ENCODE assay signal across 19 cellular contexts in genomic region chr16:87697256-87697655, GRCh38.
DNase-seq lines count a peak whose midpoint lies in the region; ATAC-seq, FAIRE-seq and TF ChIP-seq lines count a peak whose summit lies in the region.
"Had no signal": no experiment of that assay in that cellular context is flagged by ENCODE, and none has a peak within 500 bp of the region (broad histone marks: within the 10 kb centered on the region; RNA-seq: fewer than 3 reads in every experiment).

No MANE protein-coding gene starts in this region.

- H3K9me3 ChIP-seq in HepG2 (ENCODE audit: low read length) (no peaks in the 10 kb centered on the region), right lobe of liver (no peaks in the 10 kb centered on the region), SU-DHL-6 (ENCODE audit: insufficient read depth, low read length) (no peaks in the 10 kb centered on the region), kidney (ENCODE audit: control insufficient read depth in 1 of 2, low read length in 2 of 2) (no peaks in the 10 kb centered on the region)
- H3K9me3 ChIP-seq: SJCRH30 had no signal

- no peaks in the 10 kb centered on the region for H3K79me2 ChIP-seq in HepG2 (ENCODE audit: insufficient read depth, low read length)
- H3K79me2 ChIP-seq in SU-DHL-6 (ENCODE audit: insufficient read depth, low read length): no peaks in the 10 kb centered on the region

- WGBS in HepG2 (ENCODE audit: low lambda C conversion rate): 98% methylated on average over 21 of the region's 21 CpGs
- no CpG with 5 or more reads among the region's 21 CpGs for WGBS in right lobe of liver (ENCODE audit: insufficient coverage, low coverage, low lambda C conversion rate, missing lambda C conversion rate)

- TF ChIP-seq EP300 in HepG2 (IDR thresholded peaks at IDR 0.05; ENCODE audit: low read depth in 2 of 2, low read length in 2 of 2) (no peak), HepG2 (CRISPR knock-in tag; IDR thresholded peaks at IDR 0.05; ENCODE audit: borderline replicate concordance) (no peak)

- ATAC-seq in HepG2: no peak
- no peak for ATAC-seq in right lobe of liver
- ATAC-seq in HG02852 (IDR thresholded peaks at IDR 0.05; ENCODE audit: unreplicated experiment): no peak

- no peak for FAIRE-seq in HepG2 (lab: Jason Lieb, UNC)
- no peak for FAIRE-seq in kidney (lab: Jason Lieb, UNC)
- FAIRE-seq: D721Med, HTR-8/SVneo had no signal

- H4K20me1 ChIP-seq in HepG2 (ENCODE audit: insufficient read depth, low read length) (no peaks in the 10 kb centered on the region; the same call in 1 of the 2 replicates), SU-DHL-6 (ENCODE audit: low read depth, low read length) (no peaks in the 10 kb centered on the region)

- no peak overlapping the region for H3K4me2 ChIP-seq in HepG2 (ENCODE audit: low read depth, low read length)
- H3K4me2 ChIP-seq in SU-DHL-6 (ENCODE audit: low read depth, low read length, poor library complexity, severe bottlenecking): no peak overlapping the region
- H3K4me2 ChIP-seq: PC-9 had no signal

- in situ Hi-C loops in HepG2 (cut with HindIII; ENCODE audit: extremely low pct_ligation_motif_present, low pct_unique_long_range_greater_than_20kb): no loop called here

- POLR2A ChIA-PET in HepG2 (lab: Yijun Ruan, JAX): no interaction called here

- TF ChIP-seq RAD21 in HepG2 (CRISPR knock-in tag; IDR thresholded peaks at IDR 0.05): no peak

- H3K9ac ChIP-seq in HepG2 (ENCODE audit: insufficient read depth, low read depth, low read length): no peak overlapping the region
- H3K9ac ChIP-seq in SU-DHL-6 (ENCODE audit: low read length): no peak overlapping the region
- no peak overlapping the region for H3K9ac ChIP-seq in kidney (ENCODE audit: low read length in 2 of 2)

- H3K4me3 ChIP-seq in HepG2 (replicated peaks in 1 of 3; ENCODE audit: insufficient read depth in 1 of 3, low read depth in 2 of 3, low read length in 3 of 3): no peak overlapping the region
- H3K4me3 ChIP-seq in right lobe of liver: no peak overlapping the region
- H3K4me3 ChIP-seq in SU-DHL-6 (ENCODE audit: insufficient read depth, low read length, poor library complexity, severe bottlenecking): no peak overlapping the region
- no peak overlapping the region for H3K4me3 ChIP-seq in kidney (ENCODE audit: low read length in 2 of 2)
- H3K4me3 ChIP-seq: PC-9, SJCRH30 had no signal

- DNase-seq in HepG2 (ENCODE audit: low spot score) (no peak), right lobe of liver (no peak), kidney (peak; percentile 73)
- DNase-seq in NK-92 treated with Interleukin-12 subunit alpha and Interleukin-12 subunit beta, amount 100 ng/mL, for 24 hours (lab: John Stamatoyannopoulos, UW): no peak
- DNase-seq in stimulated activated CD4-positive, alpha-beta T cell treated with anti-CD3 and anti-CD28 coated beads, Interleukin-4, amount 100 ng/mL, for 1 hour: no peak
- DNase-seq: CD8-positive, alpha-beta memory T cell; DMS79; H7; NCI-H1417; NCI-H1930; NCI-H2171; NCI-H446 treated with DMSO at 0.1 percent for 48 hours; PC-9; SJCRH30 had no signal

- H3K27me3 ChIP-seq in HepG2 (ENCODE audit: control insufficient read depth in 1 of 2, insufficient read depth in 2 of 2, low read length in 2 of 2) (peaks cover 0 to 3% of the 10 kb centered on the region in 2 experiments; a peak in 2 of 5 replicates), right lobe of liver (no peaks in the 10 kb centered on the region), SU-DHL-6 (ENCODE audit: low read length) (no peaks in the 10 kb centered on the region)
- H3K27me3 ChIP-seq: SJCRH30 had no signal

- H3K9me2 ChIP-seq in SU-DHL-6 (replicated peaks; ENCODE audit: insufficient read depth, low read length): no peaks in the 10 kb centered on the region

- TF ChIP-seq POLR2A in HepG2 (IDR thresholded peaks at IDR 0.05; ENCODE audit: insufficient read depth in 1 of 2, low read depth in 2 of 2, low read length in 2 of 2) (no peak), right lobe of liver (IDR thresholded peaks at IDR 0.05) (no peak)

- H3K36me3 ChIP-seq in HepG2 (replicated peaks in 1 of 2; ENCODE audit: control insufficient read depth in 1 of 2, insufficient read depth in 2 of 2, low read length in 2 of 2) (peaks cover 32% of the 10 kb centered on the region in 2 experiments), right lobe of liver (no peaks in the 10 kb centered on the region), SU-DHL-6 (ENCODE audit: low read length) (0 out of 2 replicates have a peak, but pooled peaks cover 4% of the 10 kb centered on the region), kidney (ENCODE audit: control insufficient read depth in 1 of 2, insufficient read depth in 2 of 2, low read length in 2 of 2) (peaks cover 0 to 4% of the 10 kb centered on the region in 2 donors)
- H3K36me3 ChIP-seq: SJCRH30 had no signal

- no peaks in the 10 kb centered on the region for H3K4me1 ChIP-seq in HepG2 (ENCODE audit: insufficient read depth, low read length)
- no peaks in the 10 kb centered on the region for H3K4me1 ChIP-seq in right lobe of liver
- peaks cover 0 to 2% of the 10 kb centered on the region in 2 donors for H3K4me1 ChIP-seq in kidney (ENCODE audit: control insufficient read depth in 1 of 2, insufficient read depth in 1 of 2, low read depth in 1 of 2, low read length in 2 of 2)

- H2AFZ ChIP-seq in HepG2 (ENCODE audit: low read length) (no peak overlapping the region), SU-DHL-6 (ENCODE audit: low read depth, low read length, severe bottlenecking) (no peak overlapping the region)
- H2AFZ ChIP-seq: PC-9 had no signal

- H3K27ac ChIP-seq in HepG2 (ENCODE audit: extremely low read length, insufficient read depth, low read length) (no peak overlapping the region), right lobe of liver (no peak overlapping the region), SU-DHL-6 (ENCODE audit: low read depth, low read length) (peak overlapping the region; percentile 99), kidney (ENCODE audit: low read depth in 2 of 2, low read length in 2 of 2) (no peak overlapping the region)
- H3K27ac ChIP-seq: HL-60, PC-9, SJCRH30 had no signal

- BruUV-seq in HepG2 (replicated peaks; lab: Mats Ljungman, UMichigan): no TSS peak

- CTCF ChIA-PET in HepG2 (lab: Yijun Ruan, JAX; ENCODE audit: low intra/inter-chr PET ratio, low total read pairs): no interaction called here

- TF ChIP-seq CTCF in HepG2 (CRISPR knock-in tag; IDR thresholded peaks at IDR 0.05) (no peak), right lobe of liver (IDR thresholded peaks at IDR 0.05) (no peak), SU-DHL-6 (IDR thresholded peaks at IDR 0.05; ENCODE audit: insufficient read depth, low read length, poor library complexity, severe bottlenecking) (no peak), kidney (IDR thresholded peaks at IDR 0.05; ENCODE audit: borderline replicate concordance, extremely low read depth, insufficient read depth) (no peak)

- H3F3A ChIP-seq in SU-DHL-6 (ENCODE audit: insufficient read depth): peaks cover 42% of the 10 kb centered on the region

- intact Hi-C loops in HepG2 (cut with micrococcal nuclease; ENCODE audit: unreplicated experiment): no loop called here
- intact Hi-C loops in right lobe of liver (cut with DNase I): no loop called here
- intact Hi-C loops in kidney (cut with DNase I): no loop called here

TF ChIP-seq in HepG2, 621 proteins besides CTCF, POLR2A, EP300 and RAD21:
- TF ChIP-seq, protein P1, sequence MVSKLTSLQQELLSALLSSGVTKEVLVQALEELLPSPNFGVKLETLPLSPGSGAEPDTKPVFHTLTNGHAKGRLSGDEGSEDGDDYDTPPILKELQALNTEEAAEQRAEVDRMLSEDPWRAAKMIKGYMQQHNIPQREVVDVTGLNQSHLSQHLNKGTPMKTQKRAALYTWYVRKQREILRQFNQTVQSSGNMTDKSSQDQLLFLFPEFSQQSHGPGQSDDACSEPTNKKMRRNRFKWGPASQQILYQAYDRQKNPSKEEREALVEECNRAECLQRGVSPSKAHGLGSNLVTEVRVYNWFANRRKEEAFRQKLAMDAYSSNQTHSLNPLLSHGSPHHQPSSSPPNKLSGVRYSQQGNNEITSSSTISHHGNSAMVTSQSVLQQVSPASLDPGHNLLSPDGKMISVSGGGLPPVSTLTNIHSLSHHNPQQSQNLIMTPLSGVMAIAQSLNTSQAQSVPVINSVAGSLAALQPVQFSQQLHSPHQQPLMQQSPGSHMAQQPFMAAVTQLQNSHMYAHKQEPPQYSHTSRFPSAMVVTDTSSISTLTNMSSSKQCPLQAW (CRISPR knock-in tag; IDR thresholded peaks at IDR 0.05): no peak
- TF ChIP-seq AGO2 (optimal IDR thresholded peaks at IDR 0.05; ENCODE audit: low read depth, low read length) (peak; percentile 77), ZNF121 (CRISPR knock-in tag; IDR thresholded peaks at IDR 0.05) (no peak), HNF4G (IDR thresholded peaks at IDR 0.05; ENCODE audit: borderline replicate concordance, low read depth, low read length) (no peak), HNF4G (CRISPR knock-in tag; IDR thresholded peaks at IDR 0.05; ENCODE audit: borderline replicate concordance, low read depth) (no peak), DNMT1 (CRISPR knock-in tag; IDR thresholded peaks at IDR 0.05) (no peak)
